In the genomic region with DNA sequence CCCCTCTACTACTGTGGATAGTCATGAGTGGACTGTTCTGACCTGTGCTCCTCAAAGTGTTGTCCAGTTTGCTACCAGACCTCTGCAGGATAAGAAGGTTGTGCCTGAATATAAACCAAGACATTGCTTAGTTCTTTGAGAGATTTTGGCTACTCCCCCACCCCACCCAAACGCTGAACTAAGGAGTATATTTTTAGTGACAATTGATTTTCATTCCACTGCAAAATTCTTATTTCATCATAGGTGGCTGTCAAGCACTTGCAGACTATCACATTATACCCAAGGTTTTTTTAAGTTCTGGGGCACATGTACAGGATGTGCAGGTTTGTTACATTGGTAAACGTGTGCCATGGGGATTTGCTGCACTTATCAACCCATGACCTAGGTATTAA, we compare ENCODE assay signal across 2 cellular contexts.
TF ChIP-seq lines count a peak whose summit lies in the region.

No MANE protein-coding gene starts in this region.

TF ChIP-seq in GM12891, 5 proteins besides CTCF, POLR2A, EP300 and RAD21 (continued from another document):
- TF ChIP-seq PAX5 (IDR thresholded peaks at IDR 0.05; ENCODE audit: insufficient read depth, low read length, severe bottlenecking) (no peak), SPI1 (IDR thresholded peaks at IDR 0.05; ENCODE audit: low read depth, low read length) (no peak), TAF1 (IDR thresholded peaks at IDR 0.05; ENCODE audit: low read depth, low read length) (no peak)

TF ChIP-seq in GM23338, 12 proteins besides CTCF, POLR2A, EP300 and RAD21 (continued from another document):
- TF ChIP-seq, protein P1, sequence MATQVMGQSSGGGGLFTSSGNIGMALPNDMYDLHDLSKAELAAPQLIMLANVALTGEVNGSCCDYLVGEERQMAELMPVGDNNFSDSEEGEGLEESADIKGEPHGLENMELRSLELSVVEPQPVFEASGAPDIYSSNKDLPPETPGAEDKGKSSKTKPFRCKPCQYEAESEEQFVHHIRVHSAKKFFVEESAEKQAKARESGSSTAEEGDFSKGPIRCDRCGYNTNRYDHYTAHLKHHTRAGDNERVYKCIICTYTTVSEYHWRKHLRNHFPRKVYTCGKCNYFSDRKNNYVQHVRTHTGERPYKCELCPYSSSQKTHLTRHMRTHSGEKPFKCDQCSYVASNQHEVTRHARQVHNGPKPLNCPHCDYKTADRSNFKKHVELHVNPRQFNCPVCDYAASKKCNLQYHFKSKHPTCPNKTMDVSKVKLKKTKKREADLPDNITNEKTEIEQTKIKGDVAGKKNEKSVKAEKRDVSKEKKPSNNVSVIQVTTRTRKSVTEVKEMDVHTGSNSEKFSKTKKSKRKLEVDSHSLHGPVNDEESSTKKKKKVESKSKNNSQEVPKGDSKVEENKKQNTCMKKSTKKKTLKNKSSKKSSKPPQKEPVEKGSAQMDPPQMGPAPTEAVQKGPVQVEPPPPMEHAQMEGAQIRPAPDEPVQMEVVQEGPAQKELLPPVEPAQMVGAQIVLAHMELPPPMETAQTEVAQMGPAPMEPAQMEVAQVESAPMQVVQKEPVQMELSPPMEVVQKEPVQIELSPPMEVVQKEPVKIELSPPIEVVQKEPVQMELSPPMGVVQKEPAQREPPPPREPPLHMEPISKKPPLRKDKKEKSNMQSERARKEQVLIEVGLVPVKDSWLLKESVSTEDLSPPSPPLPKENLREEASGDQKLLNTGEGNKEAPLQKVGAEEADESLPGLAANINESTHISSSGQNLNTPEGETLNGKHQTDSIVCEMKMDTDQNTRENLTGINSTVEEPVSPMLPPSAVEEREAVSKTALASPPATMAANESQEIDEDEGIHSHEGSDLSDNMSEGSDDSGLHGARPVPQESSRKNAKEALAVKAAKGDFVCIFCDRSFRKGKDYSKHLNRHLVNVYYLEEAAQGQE (IDR thresholded peaks at IDR 0.05; ENCODE audit: unreplicated experiment), result no peak
- no peak for TF ChIP-seq EZH2 (IDR thresholded peaks at IDR 0.05; ENCODE audit: low read depth, unreplicated experiment)
- no peak for TF ChIP-seq ZNF114 (CRISPR knock-in tag; IDR thresholded peaks at IDR 0.05)
- TF ChIP-seq, protein P2, sequence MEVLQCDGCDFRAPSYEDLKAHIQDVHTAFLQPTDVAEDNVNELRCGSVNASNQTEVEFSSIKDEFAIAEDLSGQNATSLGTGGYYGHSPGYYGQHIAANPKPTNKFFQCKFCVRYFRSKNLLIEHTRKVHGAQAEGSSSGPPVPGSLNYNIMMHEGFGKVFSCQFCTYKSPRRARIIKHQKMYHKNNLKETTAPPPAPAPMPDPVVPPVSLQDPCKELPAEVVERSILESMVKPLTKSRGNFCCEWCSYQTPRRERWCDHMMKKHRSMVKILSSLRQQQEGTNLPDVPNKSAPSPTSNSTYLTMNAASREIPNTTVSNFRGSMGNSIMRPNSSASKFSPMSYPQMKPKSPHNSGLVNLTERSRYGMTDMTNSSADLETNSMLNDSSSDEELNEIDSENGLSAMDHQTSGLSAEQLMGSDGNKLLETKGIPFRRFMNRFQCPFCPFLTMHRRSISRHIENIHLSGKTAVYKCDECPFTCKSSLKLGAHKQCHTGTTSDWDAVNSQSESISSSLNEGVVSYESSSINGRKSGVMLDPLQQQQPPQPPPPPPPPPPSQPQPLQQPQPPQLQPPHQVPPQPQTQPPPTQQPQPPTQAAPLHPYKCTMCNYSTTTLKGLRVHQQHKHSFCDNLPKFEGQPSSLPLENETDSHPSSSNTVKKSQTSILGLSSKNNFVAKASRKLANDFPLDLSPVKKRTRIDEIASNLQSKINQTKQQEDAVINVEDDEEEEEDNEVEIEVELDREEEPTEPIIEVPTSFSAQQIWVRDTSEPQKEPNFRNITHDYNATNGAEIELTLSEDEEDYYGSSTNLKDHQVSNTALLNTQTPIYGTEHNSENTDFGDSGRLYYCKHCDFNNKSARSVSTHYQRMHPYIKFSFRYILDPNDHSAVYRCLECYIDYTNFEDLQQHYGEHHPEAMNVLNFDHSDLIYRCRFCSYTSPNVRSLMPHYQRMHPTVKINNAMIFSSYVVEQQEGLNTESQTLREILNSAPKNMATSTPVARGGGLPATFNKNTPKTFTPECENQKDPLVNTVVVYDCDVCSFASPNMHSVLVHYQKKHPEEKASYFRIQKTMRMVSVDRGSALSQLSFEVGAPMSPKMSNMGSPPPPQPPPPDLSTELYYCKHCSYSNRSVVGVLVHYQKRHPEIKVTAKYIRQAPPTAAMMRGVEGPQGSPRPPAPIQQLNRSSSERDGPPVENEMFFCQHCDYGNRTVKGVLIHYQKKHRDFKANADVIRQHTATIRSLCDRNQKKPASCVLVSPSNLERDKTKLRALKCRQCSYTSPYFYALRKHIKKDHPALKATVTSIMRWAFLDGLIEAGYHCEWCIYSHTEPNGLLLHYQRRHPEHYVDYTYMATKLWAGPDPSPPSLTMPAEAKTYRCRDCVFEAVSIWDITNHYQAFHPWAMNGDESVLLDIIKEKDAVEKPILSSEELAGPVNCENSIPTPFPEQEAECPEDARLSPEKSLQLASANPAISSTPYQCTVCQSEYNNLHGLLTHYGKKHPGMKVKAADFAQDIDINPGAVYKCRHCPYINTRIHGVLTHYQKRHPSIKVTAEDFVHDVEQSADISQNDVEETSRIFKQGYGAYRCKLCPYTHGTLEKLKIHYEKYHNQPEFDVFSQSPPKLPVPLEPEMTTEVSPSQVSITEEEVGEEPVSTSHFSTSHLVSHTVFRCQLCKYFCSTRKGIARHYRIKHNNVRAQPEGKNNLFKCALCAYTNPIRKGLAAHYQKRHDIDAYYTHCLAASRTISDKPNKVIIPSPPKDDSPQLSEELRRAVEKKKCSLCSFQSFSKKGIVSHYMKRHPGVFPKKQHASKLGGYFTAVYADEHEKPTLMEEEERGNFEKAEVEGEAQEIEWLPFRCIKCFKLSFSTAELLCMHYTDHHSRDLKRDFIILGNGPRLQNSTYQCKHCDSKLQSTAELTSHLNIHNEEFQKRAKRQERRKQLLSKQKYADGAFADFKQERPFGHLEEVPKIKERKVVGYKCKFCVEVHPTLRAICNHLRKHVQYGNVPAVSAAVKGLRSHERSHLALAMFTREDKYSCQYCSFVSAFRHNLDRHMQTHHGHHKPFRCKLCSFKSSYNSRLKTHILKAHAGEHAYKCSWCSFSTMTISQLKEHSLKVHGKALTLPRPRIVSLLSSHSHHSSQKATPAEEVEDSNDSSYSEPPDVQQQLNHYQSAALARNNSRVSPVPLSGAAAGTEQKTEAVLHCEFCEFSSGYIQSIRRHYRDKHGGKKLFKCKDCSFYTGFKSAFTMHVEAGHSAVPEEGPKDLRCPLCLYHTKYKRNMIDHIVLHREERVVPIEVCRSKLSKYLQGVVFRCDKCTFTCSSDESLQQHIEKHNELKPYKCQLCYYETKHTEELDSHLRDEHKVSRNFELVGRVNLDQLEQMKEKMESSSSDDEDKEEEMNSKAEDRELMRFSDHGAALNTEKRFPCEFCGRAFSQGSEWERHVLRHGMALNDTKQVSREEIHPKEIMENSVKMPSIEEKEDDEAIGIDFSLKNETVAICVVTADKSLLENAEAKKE (CRISPR knock-in tag; IDR thresholded peaks at IDR 0.05), result no peak
- TF ChIP-seq EZH2phosphoT487 (IDR thresholded peaks at IDR 0.05; ENCODE audit: unreplicated experiment), result no peak
- TF ChIP-seq NANOG (IDR thresholded peaks at IDR 0.05; ENCODE audit: borderline replicate concordance), result no peak
- no peak for TF ChIP-seq ZNF331 (CRISPR knock-in tag; IDR thresholded peaks at IDR 0.05; ENCODE audit: low read depth)
- TF ChIP-seq STAT1 (IDR thresholded peaks at IDR 0.05; ENCODE audit: unreplicated experiment), result no peak
- TF ChIP-seq JUNB (IDR thresholded peaks at IDR 0.05; ENCODE audit: unreplicated experiment), result no peak
- TF ChIP-seq, protein P3, sequence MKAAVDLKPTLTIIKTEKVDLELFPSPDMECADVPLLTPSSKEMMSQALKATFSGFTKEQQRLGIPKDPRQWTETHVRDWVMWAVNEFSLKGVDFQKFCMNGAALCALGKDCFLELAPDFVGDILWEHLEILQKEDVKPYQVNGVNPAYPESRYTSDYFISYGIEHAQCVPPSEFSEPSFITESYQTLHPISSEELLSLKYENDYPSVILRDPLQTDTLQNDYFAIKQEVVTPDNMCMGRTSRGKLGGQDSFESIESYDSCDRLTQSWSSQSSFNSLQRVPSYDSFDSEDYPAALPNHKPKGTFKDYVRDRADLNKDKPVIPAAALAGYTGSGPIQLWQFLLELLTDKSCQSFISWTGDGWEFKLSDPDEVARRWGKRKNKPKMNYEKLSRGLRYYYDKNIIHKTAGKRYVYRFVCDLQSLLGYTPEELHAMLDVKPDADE (IDR thresholded peaks at IDR 0.05), result no peak
